8 cellular contexts compared by ENCODE assay signal in the genomic region with DNA sequence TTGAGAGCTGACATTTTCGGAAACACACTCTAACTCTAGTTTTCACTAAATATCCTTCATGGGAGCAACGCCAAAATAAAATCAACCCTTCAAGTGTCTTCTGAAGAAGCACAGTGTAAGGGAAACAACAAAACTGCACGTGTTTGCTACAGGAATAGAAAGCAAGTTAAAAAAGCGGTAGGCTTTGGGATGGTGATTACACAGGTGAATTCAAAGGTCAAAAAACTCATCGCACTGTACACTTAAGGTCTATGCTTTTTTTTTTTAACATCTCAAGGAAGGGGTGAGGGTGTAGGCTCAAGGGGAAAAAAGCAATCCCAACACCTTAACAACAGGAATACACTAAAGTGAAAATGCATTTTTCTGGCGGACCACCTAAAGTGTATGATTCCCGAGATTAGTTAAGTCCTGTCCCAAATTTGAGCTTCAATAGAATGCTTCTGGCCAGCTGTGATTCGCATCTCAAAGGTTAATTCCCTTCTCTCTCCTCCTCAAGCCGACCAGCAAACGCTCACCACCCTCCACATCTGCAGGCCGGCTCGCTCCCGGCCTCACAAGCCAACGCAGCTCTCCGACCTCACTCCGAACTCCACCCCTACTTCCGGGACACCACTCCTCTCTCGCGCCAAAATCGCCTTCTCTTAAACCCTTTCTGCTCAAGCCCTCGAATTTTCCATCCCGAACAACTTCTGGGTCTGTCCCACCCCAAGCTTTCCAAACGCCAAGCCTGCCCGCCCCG. TPM values are rescaled to one million over a fixed set of nuclear protein-coding genes. Genes with fewer than 3 reads are reported as not detected.
DNase-seq lines count a peak whose midpoint lies in the region; ATAC-seq, FAIRE-seq and TF ChIP-seq lines count a peak whose summit lies in the region.

No MANE protein-coding gene starts in this region.

- TF ChIP-seq CTCF in A549 (IDR thresholded peaks at IDR 0.05) (no peak), endodermal cell (conservative IDR thresholded peaks at IDR 0.05) (no peak)

- no peaks in the 10 kb centered on the region for H3K9me3 ChIP-seq in A549
- no peaks in the 10 kb centered on the region for H3K9me3 ChIP-seq in endodermal cell (ENCODE audit: control insufficient read depth, low read length)

- H3K27ac ChIP-seq in A549 (peak overlapping the region; percentile 94 to 95), endodermal cell (ENCODE audit: low read depth, low read length) (peak overlapping the region; percentile 92)

- H3K4me3 ChIP-seq in A549 (peak overlapping the region; percentile 69), endodermal cell (ENCODE audit: low read length) (peak overlapping the region; percentile 97)

- H3K36me3 ChIP-seq in endodermal cell (ENCODE audit: control insufficient read depth, insufficient read depth, low read length) = no peaks in the 10 kb centered on the region

- H3K4me1 ChIP-seq in A549 (peaks cover 44% of the 10 kb centered on the region), endodermal cell (ENCODE audit: control insufficient read depth, insufficient read depth, low read length) (no peaks in the 10 kb centered on the region)

- no peak for TF ChIP-seq RAD21 in A549 (conservative IDR thresholded peaks at IDR 0.05 in 1 of 2, IDR thresholded peaks at IDR 0.05 in 1 of 2)

- H3K27ac Mint-ChIP-seq in endodermal cell (peak overlapping the region; percentile 96), memory B cell (peak overlapping the region; percentile 99)
- peak overlapping the region; percentile 99 for H3K27ac Mint-ChIP-seq in stimulated activated naive CD8-positive, alpha-beta T cell treated with anti-CD3 and anti-CD28 coated beads, Interleukin-15, amount 100 ng/mL, for 72 hours

- H3K4me1 Mint-ChIP-seq in endodermal cell = peaks cover 47% of the 10 kb centered on the region
- H3K4me1 Mint-ChIP-seq in memory B cell = peaks cover 54% of the 10 kb centered on the region
- peaks cover 66% of the 10 kb centered on the region for H3K4me1 Mint-ChIP-seq in stimulated activated naive CD8-positive, alpha-beta T cell treated with anti-CD3 and anti-CD28 coated beads, Interleukin-15, amount 100 ng/mL, for 72 hours

- CTCF ChIA-PET in A549 (lab: Yijun Ruan, JAX) = interaction anchor here (1.7 kb wide), 1 partner anchor 31 kb away, joined by 5 read pairs; a partner anchor contains a TSS

- TF ChIP-seq POLR2A in A549 (IDR thresholded peaks at IDR 0.05; ENCODE audit: low read length) = no peak
- TF ChIP-seq POLR2A in GM10847 (IDR thresholded peaks at IDR 0.05; ENCODE audit: extremely low read depth, insufficient read length) = peak; percentile 16

- H3K4me3 Mint-ChIP-seq in endodermal cell (peak overlapping the region; percentile 98), memory B cell (peak overlapping the region; percentile 100)
- H3K4me3 Mint-ChIP-seq in stimulated activated naive CD8-positive, alpha-beta T cell treated with anti-CD3 and anti-CD28 coated beads, Interleukin-15, amount 100 ng/mL, for 72 hours = peak overlapping the region; percentile 92 to 94

- POLR2A ChIA-PET in A549 (lab: Yijun Ruan, JAX) = interaction anchor here (1.9 kb wide), 1 partner anchor 53 kb away, joined by 7 read pairs; no protein-coding TSS in a partner anchor

- peak; percentile 21 to 62; a peak in 4 of 6 replicates for ATAC-seq in A549
- peak; percentile 34 for ATAC-seq in HG02610 (IDR thresholded peaks at IDR 0.05; ENCODE audit: unreplicated experiment)
- peak; percentile 6 for ATAC-seq in memory B cell (ENCODE audit: low read depth)
- ATAC-seq in stimulated activated naive CD8-positive, alpha-beta T cell treated with anti-CD3 and anti-CD28 coated beads, Interleukin-15, amount 100 ng/mL, for 72 hours = peak; percentile 69

- no peaks in the 10 kb centered on the region for H3K27me3 Mint-ChIP-seq in endodermal cell (ENCODE audit: insufficient read depth)
- H3K27me3 Mint-ChIP-seq in memory B cell = no peaks in the 10 kb centered on the region
- no peaks in the 10 kb centered on the region for H3K27me3 Mint-ChIP-seq in stimulated activated naive CD8-positive, alpha-beta T cell treated with anti-CD3 and anti-CD28 coated beads, Interleukin-15, amount 100 ng/mL, for 72 hours

- no peaks in the 10 kb centered on the region for H3K9me3 Mint-ChIP-seq in endodermal cell
- H3K9me3 Mint-ChIP-seq in memory B cell = no peaks in the 10 kb centered on the region
- peaks cover 0 to 7% of the 10 kb centered on the region in 2 donors for H3K9me3 Mint-ChIP-seq in stimulated activated naive CD8-positive, alpha-beta T cell treated with anti-CD3 and anti-CD28 coated beads, Interleukin-15, amount 100 ng/mL, for 72 hours

- H3K27me3 ChIP-seq in endodermal cell (ENCODE audit: control insufficient read depth, insufficient read depth, low read length, poor library complexity, severe bottlenecking) = no peaks in the 10 kb centered on the region

- DNase-seq in A549 (ENCODE audit: low read depth in 1 of 2, low spot score in 1 of 2) (peak; percentile 35 to 55), NAMALWA (ENCODE audit: low spot score) (peak; percentile 79), UCSD-AML1 (lab: John Stamatoyannopoulos, UW; ENCODE audit: unreplicated experiment) (peak; percentile 56), endodermal cell (peak; percentile 79), memory B cell (ENCODE audit: low spot score in 2 of 2) (peak; percentile 13 to 15)
- DNase-seq in stimulated activated naive CD8-positive, alpha-beta T cell treated with anti-CD3 and anti-CD28 coated beads, Interleukin-15, amount 100 ng/mL, for 72 hours = peak in 1 of 2 donors; percentile 48

- WGBS in A549 (ENCODE audit: missing lambda C conversion rate) = 1% methylated on average over 22 of the region's 25 CpGs
- WGBS in endodermal cell (ENCODE audit: insufficient coverage in 1 of 2, insufficient read length in 1 of 2), 2 experiments = 0 to 1% methylated on average over 18 to 25 of the region's 25 CpGs

- FAIRE-seq in A549 (lab: Jason Lieb, UNC) = no peak

- no peak for TF ChIP-seq EP300 in A549 (IDR thresholded peaks at IDR 0.05)

- H3K36me3 Mint-ChIP-seq in endodermal cell (ENCODE audit: low read depth) (peaks cover 2% of the 10 kb centered on the region), memory B cell (peaks cover 2% of the 10 kb centered on the region)

- H3K4me2 ChIP-seq in A549 = peak overlapping the region; percentile 86

- peak overlapping the region; percentile 74 for H3K9ac ChIP-seq in endodermal cell (ENCODE audit: extremely low read depth, low read length, poor library complexity, severe bottlenecking)

TF ChIP-seq in A549, 52 proteins besides CTCF, POLR2A, EP300 and RAD21 (continues in another document):
- TF ChIP-seq GATA3 (IDR thresholded peaks at IDR 0.05; ENCODE audit: borderline replicate concordance) (no peak), FOSL2 (IDR thresholded peaks at IDR 0.05) (no peak), FOSL2 (CRISPR knock-in tag; IDR thresholded peaks at IDR 0.05) (no peak), RNF2 (IDR thresholded peaks at IDR 0.05; ENCODE audit: borderline replicate concordance, low read depth) (no peak), HOXA7 (CRISPR knock-in tag; IDR thresholded peaks at IDR 0.05) (no peak), SMC3 (IDR thresholded peaks at IDR 0.05) (no peak), RCOR1 (IDR thresholded peaks at IDR 0.05; ENCODE audit: low read depth, low read length) (no peak)
- TF ChIP-seq, protein P1, sequence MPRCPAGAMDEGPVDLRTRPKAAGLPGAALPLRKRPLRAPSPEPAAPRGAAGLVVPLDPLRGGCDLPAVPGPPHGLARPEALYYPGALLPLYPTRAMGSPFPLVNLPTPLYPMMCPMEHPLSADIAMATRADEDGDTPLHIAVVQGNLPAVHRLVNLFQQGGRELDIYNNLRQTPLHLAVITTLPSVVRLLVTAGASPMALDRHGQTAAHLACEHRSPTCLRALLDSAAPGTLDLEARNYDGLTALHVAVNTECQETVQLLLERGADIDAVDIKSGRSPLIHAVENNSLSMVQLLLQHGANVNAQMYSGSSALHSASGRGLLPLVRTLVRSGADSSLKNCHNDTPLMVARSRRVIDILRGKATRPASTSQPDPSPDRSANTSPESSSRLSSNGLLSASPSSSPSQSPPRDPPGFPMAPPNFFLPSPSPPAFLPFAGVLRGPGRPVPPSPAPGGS (IDR thresholded peaks at IDR 0.05) = no peak
- TF ChIP-seq, protein P2, sequence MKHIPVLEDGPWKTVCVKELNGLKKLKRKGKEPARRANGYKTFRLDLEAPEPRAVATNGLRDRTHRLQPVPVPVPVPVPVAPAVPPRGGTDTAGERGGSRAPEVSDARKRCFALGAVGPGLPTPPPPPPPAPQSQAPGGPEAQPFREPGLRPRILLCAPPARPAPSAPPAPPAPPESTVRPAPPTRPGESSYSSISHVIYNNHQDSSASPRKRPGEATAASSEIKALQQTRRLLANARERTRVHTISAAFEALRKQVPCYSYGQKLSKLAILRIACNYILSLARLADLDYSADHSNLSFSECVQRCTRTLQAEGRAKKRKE (CRISPR knock-in tag; IDR thresholded peaks at IDR 0.05; ENCODE audit: low read depth) = no peak

RNA-seq across cellular contexts. Expression of a gene that starts 1.1 kb away (rescaled TPM):
- 42.7 and 67.2 TPM in 2 replicates for polyA plus RNA-seq in A549 (2011; rRNA removed)
- 27.4 and 34.3 TPM in 2 replicates for polyA plus RNA-seq in A549 (2012; cell fraction: cytosol; rRNA removed)
- polyA plus RNA-seq in A549 (2012; cell fraction: nucleus; rRNA removed) = 54.7 and 59.3 TPM in 2 replicates
- polyA plus RNA-seq in A549 (2017; fragmentation: RNase III; extraction: RNeasy Plus Mini Kit Qiagen cat#74134 plus additional on column Dnase treatment) = 93.1 to 148 TPM (median 137 TPM) in 3 replicates
- polyA minus RNA-seq in A549 (2011; rRNA and poly(A)+ RNA removed) = 4.9 and 5.8 TPM in 2 replicates
- 100 to 1,000 TPM in 1 of 2 donors, 10 to 100 TPM in 1; 80.6 to 101 TPM for total RNA-seq in endodermal cell
- polyA plus RNA-seq in endodermal cell (2013, experiment 1 of 2) = 228 TPM
- polyA plus RNA-seq in endodermal cell (2013, experiment 2 of 2) = 191 TPM

RNA-seq across cellular contexts. Expression of a gene that starts 31.4 kb away (rescaled TPM):
- polyA plus RNA-seq in A549 (2011; rRNA removed) (1.0 and 1.1 TPM in 2 replicates), A549 (2017; fragmentation: RNase III; extraction: RNeasy Plus Mini Kit Qiagen cat#74134 plus additional on column Dnase treatment) (1.3 to 1.6 TPM (median 1.3 TPM) in 3 replicates)
- 0.54 and 0.57 TPM in 2 replicates for polyA plus RNA-seq in A549 (2012; cell fraction: cytosol; rRNA removed)
- 0.61 and 0.83 TPM in 2 replicates for polyA plus RNA-seq in A549 (2012; cell fraction: nucleus; rRNA removed)
- polyA minus RNA-seq in A549 (2011; rRNA and poly(A)+ RNA removed) = 1.0 and 1.5 TPM in 2 replicates
- 1 to 10 TPM in 1 of 2 donors, under 1 TPM in 1; 0.84 to 3.1 TPM for total RNA-seq in endodermal cell
- 133 TPM for polyA plus RNA-seq in endodermal cell (2013, experiment 1 of 2)
- polyA plus RNA-seq in endodermal cell (2013, experiment 2 of 2) = 126 TPM

Comparison
In these comparisons a context has a peak if more than half of its experiments do, and no peak if none do; other contexts are left out.
1. ATAC-seq: peak in every context shown above with its lines; median percentile 69 in stimulated activated naive CD8-positive, alpha-beta T cell treated with anti-CD3 and anti-CD28 coated beads, Interleukin-15, amount 100 ng/mL, for 72 hours; 42 in A549; 34 in HG02610; 6 in memory B cell.